In the genomic region with DNA sequence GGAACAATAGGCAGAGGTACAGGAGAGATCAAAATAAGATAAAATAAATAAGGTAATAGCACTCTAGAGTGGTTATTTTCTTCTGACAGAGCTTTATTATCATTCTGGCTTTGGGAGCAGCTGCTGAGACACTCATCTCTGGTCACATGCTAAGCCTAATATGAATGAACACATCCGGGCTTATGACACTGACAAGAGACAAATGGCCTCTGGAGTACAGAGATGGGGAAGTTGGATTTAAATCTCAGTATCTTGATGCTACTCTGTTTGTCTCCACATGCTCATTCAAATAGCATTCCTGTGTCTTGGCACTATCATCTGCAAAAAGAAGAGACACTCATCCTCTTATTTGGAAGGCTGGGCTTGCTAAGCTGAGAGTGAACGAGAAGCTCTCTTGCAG, we compare ENCODE assay signal across 22 cellular contexts. TPM values are rescaled to one million over a fixed set of nuclear protein-coding genes. Genes with fewer than 3 reads are reported as not detected.
DNase-seq lines count a peak whose midpoint lies in the region; ATAC-seq and TF ChIP-seq lines count a peak whose summit lies in the region.
"Had no signal": no experiment of that assay in that cellular context is flagged by ENCODE, and none has a peak within 500 bp of the region (broad histone marks: within the 10 kb centered on the region; RNA-seq: fewer than 3 reads in every experiment).

No MANE protein-coding gene starts in this region.

- H3K36me3 ChIP-seq in CD8-positive, alpha-beta memory T cell (ENCODE audit: insufficient read depth, low read length), result no peaks in the 10 kb centered on the region
- H3K36me3 ChIP-seq: esophagus muscularis mucosa had no signal

- H3K4me1 Mint-ChIP-seq in natural killer cell, result no peaks in the 10 kb centered on the region
- no peaks in the 10 kb centered on the region for H3K4me1 Mint-ChIP-seq in CD8-positive, alpha-beta memory T cell
- H3K4me1 Mint-ChIP-seq: IgD-negative memory B cell, nephron had no signal

- intact Hi-C loops in natural killer cell (cut with micrococcal nuclease), result no loop called here

- CTCF ChIA-PET in CD8-positive, alpha-beta memory T cell (lab: Charles Lee), result no interaction called here

- H3K27ac ChIP-seq in CD8-positive, alpha-beta memory T cell (ENCODE audit: low read depth, low read length), result no peak overlapping the region
- H3K27ac ChIP-seq: esophagus muscularis mucosa, hepatocyte had no signal

- H3K4me1 ChIP-seq in CD8-positive, alpha-beta memory T cell (ENCODE audit: insufficient read depth, low read length), result no peaks in the 10 kb centered on the region
- H3K4me1 ChIP-seq: esophagus muscularis mucosa had no signal

- H3K9me3 Mint-ChIP-seq in natural killer cell, result no peaks in the 10 kb centered on the region
- no peaks in the 10 kb centered on the region for H3K9me3 Mint-ChIP-seq in CD8-positive, alpha-beta memory T cell

- peaks cover 10 to 30% of the 10 kb centered on the region in 2 donors for H3K27me3 Mint-ChIP-seq in natural killer cell (ENCODE audit: low read depth in 2 of 2)
- H3K27me3 Mint-ChIP-seq in CD8-positive, alpha-beta memory T cell, result peaks cover 2 to 27% of the 10 kb centered on the region in 2 donors

- ATAC-seq in natural killer cell (no peak), GM21447 (IDR thresholded peaks at IDR 0.05; ENCODE audit: unreplicated experiment) (no peak)
- ATAC-seq: Panc1 had no signal

- no peak overlapping the region for H3K4me3 ChIP-seq in CD8-positive, alpha-beta memory T cell (ENCODE audit: low read length)
- H3K4me3 ChIP-seq: esophagus muscularis mucosa, hepatocyte had no signal

- peaks cover 5% of the 10 kb centered on the region for H3K27me3 ChIP-seq in CD8-positive, alpha-beta memory T cell (ENCODE audit: insufficient read depth, low read length, poor library complexity, severe bottlenecking)
- H3K27me3 ChIP-seq: esophagus muscularis mucosa, hepatocyte had no signal

- H3K36me3 Mint-ChIP-seq in natural killer cell, result no peaks in the 10 kb centered on the region
- no peaks in the 10 kb centered on the region for H3K36me3 Mint-ChIP-seq in CD8-positive, alpha-beta memory T cell
- H3K36me3 Mint-ChIP-seq: IgD-negative memory B cell had no signal

- DNase-seq in LHCN-M2 (ENCODE audit: low read depth) (peak; percentile 76), NCI-H2227 (lab: John Stamatoyannopoulos, UW; ENCODE audit: unreplicated experiment) (peak; percentile 37), SK-N-DZ (ENCODE audit: low spot score) (peak; percentile 5), left kidney (ENCODE audit: low read depth, low spot score) (peak; percentile 22), natural killer cell (no peak), glomerular visceral epithelial cell (ENCODE audit: extremely low spot score) (no peak)
- no peak for DNase-seq in CD8-positive, alpha-beta memory T cell
- DNase-seq: activated CD4-positive, alpha-beta T cell treated with anti-CD3 and anti-CD28 coated beads for 48 hours; activated CD8-positive, alpha-beta memory T cell treated with anti-CD3 and anti-CD28 coated beads, Interleukin-2, amount 50 U/mL, for 4 hours; activated gamma-delta T cell; amygdala; central memory CD4-positive, alpha-beta T cell; islet precursor cell; posterior cingulate gyrus; small intestine; stimulated activated CD4-positive, alpha-beta T cell treated with anti-CD3 and anti-CD28 coated beads, Interleukin-4, amount 100 ng/mL, for 4 hours had no signal

- POLR2A ChIA-PET in CD8-positive, alpha-beta memory T cell (lab: Charles Lee), result no interaction called here

- H3K27ac Mint-ChIP-seq in natural killer cell, result no peak overlapping the region
- peak overlapping the region in 1 of 8 donors; percentile 38 for H3K27ac Mint-ChIP-seq in CD8-positive, alpha-beta memory T cell
- H3K27ac Mint-ChIP-seq: IgD-negative memory B cell, nephron had no signal

- TF ChIP-seq CTCF in natural killer cell (IDR thresholded peaks at IDR 0.05), result no peak

- H3K9me3 ChIP-seq in CD8-positive, alpha-beta memory T cell (ENCODE audit: low read length), result no peaks in the 10 kb centered on the region
- H3K9me3 ChIP-seq: esophagus muscularis mucosa had no signal

- H3K4me3 Mint-ChIP-seq in natural killer cell, result no peak overlapping the region
- no peak overlapping the region for H3K4me3 Mint-ChIP-seq in CD8-positive, alpha-beta memory T cell
- H3K4me3 Mint-ChIP-seq: IgD-negative memory B cell, nephron had no signal

RNA-seq across cellular contexts. Expression of a gene that starts 55.6 kb away (rescaled TPM):
- total RNA-seq in LHCN-M2 (2014; rRNA removed) (36.3 and 38.8 TPM in 2 replicates), natural killer cell (under 1 TPM; 0.23 to 0.49 (median 0.25) TPM)
- 49.4 TPM for polyA plus RNA-seq in LHCN-M2 (2012)
- polyA plus RNA-seq in SK-N-DZ (2014; cell fraction: cytosol; rRNA removed), result not detected in 2 replicates
- not detected in 2 replicates for polyA plus RNA-seq in SK-N-DZ (2014; cell fraction: nucleus; rRNA removed)
- under 1 TPM; 0.44 to 0.50 TPM for total RNA-seq in CD8-positive, alpha-beta memory T cell
- polyA plus RNA-seq in CD8-positive, alpha-beta memory T cell, result not detected

Comparison
In these comparisons a context has a peak if more than half of its experiments do, and no peak if none do; other contexts are left out.
1. DNase-seq: peak in LHCN-M2 (single experiment), NCI-H2227 (single experiment), SK-N-DZ (single experiment) and left kidney (single experiment); none in natural killer cell (single experiment), CD8-positive, alpha-beta memory T cell (0 of 5) and glomerular visceral epithelial cell (single experiment).
2. RNA of a gene that starts 55.6 kb away (total RNA-seq): 36.3 to 38.8 TPM in LHCN-M2; 0.44 to 0.50 TPM in CD8-positive, alpha-beta memory T cell and 0.23 to 0.49 TPM in natural killer cell; every median in the first group is over 10 times any median in the second.